Comparison of ENCODE assay signal across 21 cellular contexts in the genomic region with DNA sequence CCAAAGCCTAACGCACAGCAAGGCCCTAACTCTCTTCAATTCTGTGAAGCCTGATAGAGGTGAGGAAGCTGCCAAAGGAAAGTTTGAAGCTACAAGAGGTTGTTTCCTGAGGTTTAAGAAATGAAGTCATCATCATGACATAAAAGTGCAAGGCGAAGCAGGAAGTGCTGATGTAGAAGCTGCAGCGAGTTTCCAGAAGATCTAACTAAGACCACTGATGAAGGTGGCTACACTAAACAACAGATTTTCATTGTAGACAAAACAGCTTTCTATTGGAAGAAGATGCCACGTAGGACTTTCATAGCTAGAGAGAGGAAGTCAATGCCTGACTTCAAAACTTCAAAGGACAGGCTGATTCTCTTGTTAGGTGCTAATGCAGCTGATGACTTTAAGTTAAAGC.
"Had no signal": no experiment of that assay in that cellular context is flagged by ENCODE, and none has a peak within 500 bp of the region (broad histone marks: within the 10 kb centered on the region; RNA-seq: fewer than 3 reads in every experiment).

No MANE protein-coding gene starts in this region.

- H3K27ac ChIP-seq: epithelial cell of prostate, esophagus muscularis mucosa, gastrocnemius medialis, heart right ventricle, neutrophil, spleen, tibial artery, upper lobe of left lung, uterus had no signal

- H3K36me3 ChIP-seq: esophagus muscularis mucosa, gastrocnemius medialis, heart right ventricle, neutrophil, spleen, tibial artery, upper lobe of left lung, uterus had no signal

- ATAC-seq: gastrocnemius medialis; heart right ventricle; sciatic nerve; stimulated activated memory B cell treated with anti-CD40 and anti-IgM and Interleukin-4, amounts not matched to agents 10 μg/mL and 1 μg/mL and 100 μg/mL, for 72 hours had no signal

- H3K4me3 ChIP-seq: esophagus muscularis mucosa, gastrocnemius medialis, heart right ventricle, spleen, tibial artery, upper lobe of left lung, uterus had no signal

- H3K36me3 Mint-ChIP-seq: naive B cell; stimulated activated memory B cell treated with anti-CD40 and anti-IgM and Interleukin-4, amounts not matched to agents 10 μg/mL and 1 μg/mL and 100 μg/mL, for 72 hours had no signal

- DNase-seq: effector memory CD4-positive, alpha-beta T cell; gastrocnemius medialis; heart right ventricle; hypothalamus; kidney glomerular epithelial cell; mesendoderm; naive B cell; posterior cingulate gyrus; spleen; stimulated activated CD4-positive, alpha-beta T cell treated with anti-CD3 and anti-CD28 coated beads, Interleukin-15, amount 100 ng/mL, for 24 hours; stimulated activated CD4-positive, alpha-beta T cell treated with anti-CD3 and anti-CD28 coated beads, Interleukin-1b, Interleukin-23, amount 100 ng/mL, for 48 hours; stimulated activated CD4-positive, alpha-beta T cell treated with anti-CD3 and anti-CD28 coated beads, Interleukin-4, amount 100 ng/mL, for 24 hours; tibial artery; upper lobe of left lung; uterus had no signal

- H3K4me1 ChIP-seq: esophagus muscularis mucosa, gastrocnemius medialis, heart right ventricle, spleen, tibial artery, upper lobe of left lung, uterus had no signal

- H3K4me3 Mint-ChIP-seq: naive B cell; stimulated activated memory B cell treated with anti-CD40 and anti-IgM and Interleukin-4, amounts not matched to agents 10 μg/mL and 1 μg/mL and 100 μg/mL, for 72 hours; stimulated activated naive CD8-positive, alpha-beta T cell treated with anti-CD3 and anti-CD28 coated beads, Interleukin-15, Interleukin-2, amounts not matched to agents 100 ng/mL and 50 ng/mL, for 24 hours had no signal

- H3K9me3 ChIP-seq: gastrocnemius medialis, neutrophil, upper lobe of left lung, uterus had no signal

- H3K27ac Mint-ChIP-seq: naive B cell; stimulated activated memory B cell treated with anti-CD40 and anti-IgM and Interleukin-4, amounts not matched to agents 10 μg/mL and 1 μg/mL and 100 μg/mL, for 72 hours; stimulated activated naive CD8-positive, alpha-beta T cell treated with anti-CD3 and anti-CD28 coated beads, Interleukin-15, Interleukin-2, amounts not matched to agents 100 ng/mL and 50 ng/mL, for 24 hours had no signal

- H3K4me1 Mint-ChIP-seq: naive B cell; stimulated activated memory B cell treated with anti-CD40 and anti-IgM and Interleukin-4, amounts not matched to agents 10 μg/mL and 1 μg/mL and 100 μg/mL, for 72 hours had no signal

- H3K27me3 ChIP-seq: esophagus muscularis mucosa, gastrocnemius medialis, heart right ventricle, neutrophil, tibial artery, upper lobe of left lung, uterus had no signal
